21 cellular contexts compared by ENCODE assay signal in genomic region chr5:51230336-51230735, GRCh38.
DNase-seq lines count a peak whose midpoint lies in the region.
"Had no signal": no experiment of that assay in that cellular context is flagged by ENCODE, and none has a peak within 500 bp of the region (broad histone marks: within the 10 kb centered on the region; RNA-seq: fewer than 3 reads in every experiment).

No MANE protein-coding gene starts in this region.

- no peak overlapping the region for H2AK5ac ChIP-seq in mesendoderm (ENCODE audit: low read length)

- intact Hi-C loops in activated T-helper 2 cell treated with anti-CD3 and anti-CD28 coated beads, Interferon-gamma antibody, Interleukin-2, Interleukin-4, amounts not matched to agents 10 μg/mL and 5 μg/mL and 100 μg/mL, durations not matched to agents 14 hours and 24 hours and 36 hours (cut with micrococcal nuclease), result no loop called here

- H3K9ac ChIP-seq in mesendoderm (ENCODE audit: low read length), result no peak overlapping the region
- H3K9ac ChIP-seq: BLaER1 treated with 17β-estradiol and CSF1 and Interleukin-3, amounts not matched to agents 10 nM and 100 nM had no signal

- no peaks in the 10 kb centered on the region for H3K4me1 Mint-ChIP-seq in activated T-helper 2 cell treated with anti-CD3 and anti-CD28 coated beads, Interferon-gamma antibody, Interleukin-2, Interleukin-4, amounts not matched to agents 10 μg/mL and 5 μg/mL and 100 μg/mL, durations not matched to agents 14 hours and 24 hours and 36 hours (ENCODE audit: low read depth)
- H3K4me1 Mint-ChIP-seq: B cell had no signal

- no peak overlapping the region for H4K8ac ChIP-seq in mesendoderm (ENCODE audit: low read depth, low read length)

- H3K4me1 ChIP-seq in mesendoderm (ENCODE audit: control insufficient read depth, low read depth, low read length), result peaks cover 3% of the 10 kb centered on the region
- H3K4me1 ChIP-seq: A549 had no signal

- H3K27ac Mint-ChIP-seq in activated T-helper 2 cell treated with anti-CD3 and anti-CD28 coated beads, Interferon-gamma antibody, Interleukin-2, Interleukin-4, amounts not matched to agents 10 μg/mL and 5 μg/mL and 100 μg/mL, durations not matched to agents 14 hours and 24 hours and 36 hours, result no peak overlapping the region
- H3K27ac Mint-ChIP-seq: B cell; CD4-positive, alpha-beta T cell; CD8-positive, alpha-beta T cell had no signal

- no peaks in the 10 kb centered on the region for H3K79me1 ChIP-seq in mesendoderm (ENCODE audit: low read length)

- H3K9me3 Mint-ChIP-seq in activated T-helper 2 cell treated with anti-CD3 and anti-CD28 coated beads, Interferon-gamma antibody, Interleukin-2, Interleukin-4, amounts not matched to agents 10 μg/mL and 5 μg/mL and 100 μg/mL, durations not matched to agents 14 hours and 24 hours and 36 hours, result peaks cover 14% of the 10 kb centered on the region

- no peaks in the 10 kb centered on the region for H3K27me3 Mint-ChIP-seq in activated T-helper 2 cell treated with anti-CD3 and anti-CD28 coated beads, Interferon-gamma antibody, Interleukin-2, Interleukin-4, amounts not matched to agents 10 μg/mL and 5 μg/mL and 100 μg/mL, durations not matched to agents 14 hours and 24 hours and 36 hours (ENCODE audit: low read depth)
- H3K27me3 Mint-ChIP-seq: B cell; CD4-positive, alpha-beta T cell had no signal

- H2BK120ac ChIP-seq in mesendoderm (ENCODE audit: low read depth, low read length), result no peak overlapping the region

- no peak overlapping the region for H3K56ac ChIP-seq in mesendoderm (ENCODE audit: low read length)

- no peak overlapping the region for H3K4ac ChIP-seq in mesendoderm (ENCODE audit: low read depth, low read length)

- no peak overlapping the region for H3K18ac ChIP-seq in mesendoderm (ENCODE audit: low read length)

- H3K4me3 ChIP-seq in mesendoderm (ENCODE audit: low read length), result no peak overlapping the region
- H3K4me3 ChIP-seq: A549; BLaER1 treated with 17β-estradiol and CSF1 and Interleukin-3, amounts not matched to agents 10 nM and 100 nM; GM12878 had no signal

- H2BK5ac ChIP-seq in mesendoderm (ENCODE audit: low read length), result no peak overlapping the region

- H3K36me3 ChIP-seq in mesendoderm (ENCODE audit: control insufficient read depth, insufficient read depth, low read length), result no peaks in the 10 kb centered on the region
- H3K36me3 ChIP-seq: BLaER1 treated with 17β-estradiol and CSF1 and Interleukin-3, amounts not matched to agents 10 nM and 100 nM had no signal

- H2BK15ac ChIP-seq in mesendoderm (replicated peaks; ENCODE audit: low read depth), result no peak overlapping the region

- H3K36me3 Mint-ChIP-seq in activated T-helper 2 cell treated with anti-CD3 and anti-CD28 coated beads, Interferon-gamma antibody, Interleukin-2, Interleukin-4, amounts not matched to agents 10 μg/mL and 5 μg/mL and 100 μg/mL, durations not matched to agents 14 hours and 24 hours and 36 hours (ENCODE audit: low read depth), result no peaks in the 10 kb centered on the region
- H3K36me3 Mint-ChIP-seq: CD8-positive, alpha-beta T cell had no signal

- no peak overlapping the region for H3K4me2 ChIP-seq in mesendoderm (ENCODE audit: low read length)
- H3K4me2 ChIP-seq: A549; BLaER1 treated with 17β-estradiol and CSF1 and Interleukin-3, amounts not matched to agents 10 nM and 100 nM had no signal

- no peak overlapping the region for H3K27ac ChIP-seq in mesendoderm (ENCODE audit: low read depth, low read length)
- H3K27ac ChIP-seq: 22Rv1; A549; BLaER1 treated with 17β-estradiol and CSF1 and Interleukin-3, amounts not matched to agents 10 nM and 100 nM; C4-2B had no signal

- no peak overlapping the region for H3K4me3 Mint-ChIP-seq in activated T-helper 2 cell treated with anti-CD3 and anti-CD28 coated beads, Interferon-gamma antibody, Interleukin-2, Interleukin-4, amounts not matched to agents 10 μg/mL and 5 μg/mL and 100 μg/mL, durations not matched to agents 14 hours and 24 hours and 36 hours (ENCODE audit: low read depth)
- H3K4me3 Mint-ChIP-seq: B cell; CD4-positive, alpha-beta T cell; CD8-positive, alpha-beta T cell had no signal

- H4K5ac ChIP-seq in mesendoderm (ENCODE audit: low read length), result no peak overlapping the region

- H3K23ac ChIP-seq in mesendoderm (ENCODE audit: low read length), result no peak overlapping the region

- H3K27me3 ChIP-seq in mesendoderm (ENCODE audit: insufficient read depth, low read length, poor library complexity), result no peaks in the 10 kb centered on the region
- H3K27me3 ChIP-seq: BLaER1 treated with 17β-estradiol and CSF1 and Interleukin-3, amounts not matched to agents 10 nM and 100 nM had no signal

- H3K79me2 ChIP-seq in mesendoderm (ENCODE audit: control insufficient read depth, insufficient read depth, low read length), result no peaks in the 10 kb centered on the region

- DNase-seq in DMS53 (lab: John Stamatoyannopoulos, UW), result peak; percentile 6
- no peak for DNase-seq in DMS53 treated with DMSO at 0.1 percent for 48 hours (lab: John Stamatoyannopoulos, UW; ENCODE audit: unreplicated experiment)
- peak; percentile 2 for DNase-seq in OCI-M1 (lab: John Stamatoyannopoulos, UW)
- peak; percentile 27 for DNase-seq in mesendoderm
- DNase-seq in T-helper 9 cell, result no peak
- DNase-seq in activated T-helper 2 cell treated with anti-CD3 and anti-CD28 coated beads, Interferon-gamma antibody, Interleukin-2, Interleukin-4, amounts not matched to agents 10 μg/mL and 5 μg/mL and 100 μg/mL, durations not matched to agents 14 hours and 24 hours and 36 hours (ENCODE audit: low spot score), result no peak
- DNase-seq: AML-193; CD4-positive, alpha-beta T cell; CD8-positive, alpha-beta T cell; DMS 273 treated with DMSO at 0.1 percent for 48 hours; DMS153; DMS79; DND-41; EL; GDM1 had no signal

Comparison
In these comparisons a context has a peak if more than half of its experiments do, and no peak if none do; other contexts are left out.
1. DNase-seq: peak in DMS53 (single experiment), OCI-M1 (single experiment) and mesendoderm (single experiment); none in DMS53 treated with DMSO at 0.1 percent for 48 hours (single experiment), T-helper 9 cell (single experiment) and activated T-helper 2 cell treated with anti-CD3 and anti-CD28 coated beads, Interferon-gamma antibody, Interleukin-2, Interleukin-4, amounts not matched to agents 10 μg/mL and 5 μg/mL and 100 μg/mL, durations not matched to agents 14 hours and 24 hours and 36 hours (single experiment).